In genomic region chr12:89947437-89948265, GRCh38 we compare ENCODE assay signal across 2 cellular contexts.
TF ChIP-seq lines count a peak whose summit lies in the region.

No MANE protein-coding gene starts in this region.

TF ChIP-seq in HEK293, 187 proteins besides CTCF, POLR2A, EP300 and RAD21 (continued from another document and continues in another):
- TF ChIP-seq, protein P1, sequence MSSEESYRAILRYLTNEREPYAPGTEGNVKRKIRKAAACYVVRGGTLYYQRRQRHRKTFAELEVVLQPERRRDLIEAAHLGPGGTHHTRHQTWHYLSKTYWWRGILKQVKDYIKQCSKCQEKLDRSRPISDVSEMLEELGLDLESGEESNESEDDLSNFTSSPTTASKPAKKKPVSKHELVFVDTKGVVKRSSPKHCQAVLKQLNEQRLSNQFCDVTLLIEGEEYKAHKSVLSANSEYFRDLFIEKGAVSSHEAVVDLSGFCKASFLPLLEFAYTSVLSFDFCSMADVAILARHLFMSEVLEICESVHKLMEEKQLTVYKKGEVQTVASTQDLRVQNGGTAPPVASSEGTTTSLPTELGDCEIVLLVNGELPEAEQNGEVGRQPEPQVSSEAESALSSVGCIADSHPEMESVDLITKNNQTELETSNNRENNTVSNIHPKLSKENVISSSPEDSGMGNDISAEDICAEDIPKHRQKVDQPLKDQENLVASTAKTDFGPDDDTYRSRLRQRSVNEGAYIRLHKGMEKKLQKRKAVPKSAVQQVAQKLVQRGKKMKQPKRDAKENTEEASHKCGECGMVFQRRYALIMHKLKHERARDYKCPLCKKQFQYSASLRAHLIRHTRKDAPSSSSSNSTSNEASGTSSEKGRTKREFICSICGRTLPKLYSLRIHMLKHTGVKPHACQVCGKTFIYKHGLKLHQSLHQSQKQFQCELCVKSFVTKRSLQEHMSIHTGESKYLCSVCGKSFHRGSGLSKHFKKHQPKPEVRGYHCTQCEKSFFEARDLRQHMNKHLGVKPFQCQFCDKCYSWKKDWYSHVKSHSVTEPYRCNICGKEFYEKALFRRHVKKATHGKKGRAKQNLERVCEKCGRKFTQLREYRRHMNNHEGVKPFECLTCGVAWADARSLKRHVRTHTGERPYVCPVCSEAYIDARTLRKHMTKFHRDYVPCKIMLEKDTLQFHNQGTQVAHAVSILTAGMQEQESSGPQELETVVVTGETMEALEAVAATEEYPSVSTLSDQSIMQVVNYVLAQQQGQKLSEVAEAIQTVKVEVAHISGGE (tag by site-specific recombination; conservative IDR thresholded peaks at IDR 0.05; ENCODE audit: low read depth) = no peak
- TF ChIP-seq ZNF473 (tag by site-specific recombination; IDR thresholded peaks at IDR 0.05) = no peak
- peak; percentile 91 for TF ChIP-seq ZNF561 (tag by site-specific recombination; IDR thresholded peaks at IDR 0.05; ENCODE audit: borderline replicate concordance)
- TF ChIP-seq ZFP3 (tag by site-specific recombination; IDR thresholded peaks at IDR 0.05; ENCODE audit: low read depth) = no peak
- no peak for TF ChIP-seq ZNF416 (tag by site-specific recombination; IDR thresholded peaks at IDR 0.05)
- TF ChIP-seq YY2 (tag by site-specific recombination; IDR thresholded peaks at IDR 0.05) = no peak
- TF ChIP-seq GFI1B (tag by site-specific recombination; IDR thresholded peaks at IDR 0.05) = no peak
- TF ChIP-seq SP2 (tag by site-specific recombination; IDR thresholded peaks at IDR 0.05) = no peak
- TF ChIP-seq, protein P2, sequence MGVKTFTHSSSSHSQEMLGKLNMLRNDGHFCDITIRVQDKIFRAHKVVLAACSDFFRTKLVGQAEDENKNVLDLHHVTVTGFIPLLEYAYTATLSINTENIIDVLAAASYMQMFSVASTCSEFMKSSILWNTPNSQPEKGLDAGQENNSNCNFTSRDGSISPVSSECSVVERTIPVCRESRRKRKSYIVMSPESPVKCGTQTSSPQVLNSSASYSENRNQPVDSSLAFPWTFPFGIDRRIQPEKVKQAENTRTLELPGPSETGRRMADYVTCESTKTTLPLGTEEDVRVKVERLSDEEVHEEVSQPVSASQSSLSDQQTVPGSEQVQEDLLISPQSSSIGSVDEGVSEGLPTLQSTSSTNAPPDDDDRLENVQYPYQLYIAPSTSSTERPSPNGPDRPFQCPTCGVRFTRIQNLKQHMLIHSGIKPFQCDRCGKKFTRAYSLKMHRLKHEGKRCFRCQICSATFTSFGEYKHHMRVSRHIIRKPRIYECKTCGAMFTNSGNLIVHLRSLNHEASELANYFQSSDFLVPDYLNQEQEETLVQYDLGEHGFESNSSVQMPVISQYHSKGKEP (tag by site-specific recombination; IDR thresholded peaks at IDR 0.05) = peak; percentile 64; the same call in 1 of the 2 replicates
- no peak for TF ChIP-seq ZNF16 (tag by site-specific recombination; IDR thresholded peaks at IDR 0.05; ENCODE audit: low read depth)
- no peak for TF ChIP-seq ZNF19 (tag by site-specific recombination; IDR thresholded peaks at IDR 0.05; ENCODE audit: low read depth)
- TF ChIP-seq, protein P3, sequence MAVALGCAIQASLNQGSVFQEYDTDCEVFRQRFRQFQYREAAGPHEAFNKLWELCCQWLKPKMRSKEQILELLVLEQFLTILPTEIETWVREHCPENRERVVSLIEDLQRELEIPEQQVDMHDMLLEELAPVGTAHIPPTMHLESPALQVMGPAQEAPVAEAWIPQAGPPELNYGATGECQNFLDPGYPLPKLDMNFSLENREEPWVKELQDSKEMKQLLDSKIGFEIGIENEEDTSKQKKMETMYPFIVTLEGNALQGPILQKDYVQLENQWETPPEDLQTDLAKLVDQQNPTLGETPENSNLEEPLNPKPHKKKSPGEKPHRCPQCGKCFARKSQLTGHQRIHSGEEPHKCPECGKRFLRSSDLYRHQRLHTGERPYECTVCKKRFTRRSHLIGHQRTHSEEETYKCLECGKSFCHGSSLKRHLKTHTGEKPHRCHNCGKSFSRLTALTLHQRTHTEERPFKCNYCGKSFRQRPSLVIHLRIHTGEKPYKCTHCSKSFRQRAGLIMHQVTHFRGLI (tag by site-specific recombination; IDR thresholded peaks at IDR 0.05) = no peak
- no peak for TF ChIP-seq INSM2 (tag by site-specific recombination; IDR thresholded peaks at IDR 0.05)
- TF ChIP-seq HIC1 (tag by site-specific recombination; IDR thresholded peaks at IDR 0.05) = no peak
- no peak for TF ChIP-seq ZNF488 (tag by site-specific recombination; IDR thresholded peaks at IDR 0.05)

TF ChIP-seq in SK-N-SH, 30 proteins besides CTCF, POLR2A, EP300 and RAD21 (continued from another document):
- TF ChIP-seq RXRA (IDR thresholded peaks at IDR 0.05; ENCODE audit: borderline replicate concordance, low read depth) (0 out of 2 replicates have a peak, but pooled peaks have one; percentile 7), FOSL2 (IDR thresholded peaks at IDR 0.05; ENCODE audit: borderline replicate concordance, low read depth) (peak; percentile 89), TEAD4 (IDR thresholded peaks at IDR 0.05; ENCODE audit: borderline replicate concordance, insufficient read depth) (peak; percentile 53; the same call in 1 of the 2 replicates), FOXM1 (IDR thresholded peaks at IDR 0.05; ENCODE audit: low read depth) (no peak), POLR2AphosphoS5 (IDR thresholded peaks at IDR 0.05; ENCODE audit: low read depth, low read length) (0 out of 2 replicates have a peak, but pooled peaks have one; percentile 25), RFX5 (IDR thresholded peaks at IDR 0.05; ENCODE audit: low read length) (no peak), PBX3 (IDR thresholded peaks at IDR 0.05) (peak; percentile 70), JUND (IDR thresholded peaks at IDR 0.05) (peak; percentile 75), SMC3 (IDR thresholded peaks at IDR 0.05; ENCODE audit: low read depth, low read length) (no peak), YY1 (IDR thresholded peaks at IDR 0.05; ENCODE audit: low read depth) (no peak)
- TF ChIP-seq, protein P4, sequence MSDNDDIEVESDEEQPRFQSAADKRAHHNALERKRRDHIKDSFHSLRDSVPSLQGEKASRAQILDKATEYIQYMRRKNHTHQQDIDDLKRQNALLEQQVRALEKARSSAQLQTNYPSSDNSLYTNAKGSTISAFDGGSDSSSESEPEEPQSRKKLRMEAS (IDR thresholded peaks at IDR 0.05; ENCODE audit: low read depth) = 0 out of 2 replicates have a peak, but pooled peaks have one; percentile 16
